In the genomic region with DNA sequence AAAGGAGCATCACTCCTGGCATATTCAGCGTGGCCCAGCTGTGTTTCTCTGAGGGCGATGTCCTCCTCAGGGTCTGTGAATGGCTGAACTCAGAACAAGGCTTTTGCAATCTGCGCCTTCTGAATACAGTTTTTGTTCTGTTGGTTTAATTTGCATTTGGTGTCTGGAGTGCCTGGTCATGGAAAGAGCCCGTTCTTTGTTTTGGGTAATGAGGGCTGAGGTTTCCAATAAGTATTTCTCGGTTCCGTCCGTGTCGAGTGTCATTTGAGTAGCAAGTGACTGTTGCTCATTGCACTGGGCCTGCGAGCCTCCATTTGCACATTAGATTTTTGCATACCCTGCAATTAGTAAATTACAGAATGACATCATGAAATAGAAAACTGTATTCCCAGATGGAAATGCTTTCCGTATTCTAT, we compare ENCODE assay signal across 11 cellular contexts. TPM values are rescaled to one million over a fixed set of nuclear protein-coding genes. Genes with fewer than 3 reads are reported as not detected.
A peak's percentile ranks its signal among the peaks of the same experiment; 100 is the strongest.
DNase-seq lines count a peak whose midpoint lies in the region; ATAC-seq, FAIRE-seq and TF ChIP-seq lines count a peak whose summit lies in the region.
"Had no signal": no experiment of that assay in that cellular context is flagged by ENCODE, and none has a peak within 500 bp of the region (broad histone marks: within the 10 kb centered on the region; RNA-seq: fewer than 3 reads in every experiment).

No MANE protein-coding gene starts in this region.

- no peaks in the 10 kb centered on the region for H3K27me3 Mint-ChIP-seq in type B pancreatic cell

- TF ChIP-seq CTCF in GM20000 (IDR thresholded peaks at IDR 0.05; ENCODE audit: extremely low read depth, missing control alignments): no peak
- no peak for TF ChIP-seq CTCF in tibial nerve (IDR thresholded peaks at IDR 0.05)
- no peak for TF ChIP-seq CTCF in type B pancreatic cell (conservative IDR thresholded peaks at IDR 0.05)

- peak overlapping the region in 3 of 4 donors; percentile 16 to 92 (median 76) for H3K27ac ChIP-seq in tibial nerve

- H3K4me1 ChIP-seq in tibial nerve: peaks cover 0 to 68% (median 25%) of the 10 kb centered on the region in 4 donors

- 60 to 72% methylated on average over 10 of the region's 10 CpGs for WGBS in tibial nerve, 2 donors

- H3K4me3 Mint-ChIP-seq in type B pancreatic cell: no peak overlapping the region

- peak in 1 of 2 donors; percentile 67 for TF ChIP-seq EP300 in tibial nerve (IDR thresholded peaks at IDR 0.05)

- peak; percentile 30 for DNase-seq in GM20000 (ENCODE audit: low spot score)
- DNase-seq in frontal cortex (ENCODE audit: low spot score in 2 of 2): peak; percentile 34 to 49
- no peak for DNase-seq in tibial nerve (ENCODE audit: low spot score in 2 of 2)
- DNase-seq in HK-2 (ENCODE audit: unreplicated experiment): no peak
- no peak for DNase-seq in type B pancreatic cell (ENCODE audit: extremely low spot score, unreplicated experiment)
- DNase-seq: activated CD4-positive, alpha-beta T cell treated with anti-CD3 and anti-CD28 coated beads for 4 hours; activated naive CD4-positive, alpha-beta T cell; stimulated activated CD8-positive, alpha-beta memory T cell treated with anti-CD3 and anti-CD28 coated beads, Interleukin-4, amount 100 ng/mL, for 48 hours had no signal

- H3K9me3 ChIP-seq in tibial nerve: no peaks in the 10 kb centered on the region

- no peaks in the 10 kb centered on the region for H3K27me3 ChIP-seq in tibial nerve

- H3K27ac Mint-ChIP-seq in type B pancreatic cell: no peak overlapping the region

- H3K36me3 Mint-ChIP-seq in type B pancreatic cell: peaks cover 4% of the 10 kb centered on the region

- FAIRE-seq in frontal cortex (lab: Jason Lieb, UNC): peak; percentile 94
- FAIRE-seq: H54 had no signal

- ATAC-seq in HG03558 (IDR thresholded peaks at IDR 0.05; ENCODE audit: extremely low read depth, unreplicated experiment) (peak; percentile 49), GM18858 (IDR thresholded peaks at IDR 0.05; ENCODE audit: unreplicated experiment) (no peak)

- H3K36me3 ChIP-seq in tibial nerve: no peaks in the 10 kb centered on the region

- no peak overlapping the region for H3K4me3 ChIP-seq in tibial nerve

- H3K4me1 Mint-ChIP-seq in type B pancreatic cell (ENCODE audit: unreplicated experiment): peaks cover 77% of the 10 kb centered on the region

- TF ChIP-seq POLR2A in tibial nerve (IDR thresholded peaks at IDR 0.05): no peak

- H3K9me3 Mint-ChIP-seq in type B pancreatic cell: no peaks in the 10 kb centered on the region

RNA-seq across cellular contexts. Expression of a gene that starts 57.3 kb away (rescaled TPM):
- total RNA-seq in frontal cortex: 108 TPM
- 10 to 100 TPM; 15.3 to 59.9 (median 26.8) TPM for total RNA-seq in tibial nerve
- 84.7 and 93.5 TPM in 2 replicates for total RNA-seq in type B pancreatic cell (ENCODE audit: low replicate concordance)

Comparison
In these comparisons a context has a peak if more than half of its experiments do, and no peak if none do; other contexts are left out.
1. DNase-seq: peak in GM20000 (single experiment) and frontal cortex (2 of 2); none in tibial nerve (0 of 2), HK-2 (single experiment) and type B pancreatic cell (single experiment).